Comparison of ENCODE assay signal across 5 cellular contexts in the genomic region with DNA sequence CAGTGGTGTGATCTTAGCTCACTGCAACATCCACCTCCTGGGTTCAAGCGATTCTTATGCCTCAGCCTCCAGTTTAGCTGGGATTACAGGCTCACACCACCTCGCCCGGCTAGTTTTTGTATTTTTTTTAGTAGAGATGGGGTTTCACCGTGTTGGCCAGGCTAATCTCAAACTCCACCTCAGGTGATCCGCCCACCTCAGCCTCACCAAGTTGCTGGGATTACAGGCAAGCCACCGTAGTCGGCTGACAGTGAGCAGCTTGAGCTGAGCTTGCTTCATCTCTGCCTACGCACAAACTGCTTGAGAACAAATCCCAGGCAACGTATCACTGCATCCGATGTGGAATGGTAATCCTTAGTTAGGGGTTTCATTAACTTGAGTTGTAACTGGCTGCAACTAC. TPM values are rescaled to one million over a fixed set of nuclear protein-coding genes. Genes with fewer than 3 reads are reported as not detected.
"Had no signal": no experiment of that assay in that cellular context is flagged by ENCODE, and none has a peak within 500 bp of the region (broad histone marks: within the 10 kb centered on the region; RNA-seq: fewer than 3 reads in every experiment).

No MANE protein-coding gene starts in this region.

RNA-seq across cellular contexts. Expression of gene TUBA3D, which starts 8.2 kb away (rescaled TPM):
- total RNA-seq: MCF 10A, NCI-H460, PC-3, SJSA1 had no signal
- polyA plus RNA-seq: SK-N-SH had no signal
